9 cellular contexts compared by ENCODE assay signal in genomic region chr9:79574716-79575242, GRCh38. TPM values are rescaled to one million over a fixed set of nuclear protein-coding genes. Genes with fewer than 3 reads are reported as not detected.
A peak's percentile ranks its signal among the peaks of the same experiment; 100 is the strongest.
DNase-seq lines count a peak whose midpoint lies in the region; ATAC-seq and TF ChIP-seq lines count a peak whose summit lies in the region.
"Had no signal": no experiment of that assay in that cellular context is flagged by ENCODE, and none has a peak within 500 bp of the region (broad histone marks: within the 10 kb centered on the region; RNA-seq: fewer than 3 reads in every experiment).

No MANE protein-coding gene starts in this region.

- H3K4me3 ChIP-seq in BJ (ENCODE audit: low read depth, low read length) (peak overlapping the region; percentile 87), HUES48 (ENCODE audit: low read depth, low read length) (peak overlapping the region; percentile 88)

- CTCF ChIA-PET in BJ (lab: Yijun Ruan, JAX): interaction anchor here (1.2 kb wide), 1 partner anchor 8 kb away, joined by 3 read pairs; no protein-coding TSS in a partner anchor

- H3K4me3 Mint-ChIP-seq in dendritic cell treated with granulocyte-macrophage colony-stimulating factor and Interleukin-4, amounts not matched to agents 40 ng/mL and 50 ng/mL, for 4 days: peak overlapping the region; percentile 84
- peak overlapping the region; percentile 98 for H3K4me3 Mint-ChIP-seq in natural killer cell

- peaks cover 25% of the 10 kb centered on the region for H3K4me1 ChIP-seq in HUES48 (ENCODE audit: control insufficient read depth, insufficient read depth, low read length)

- no peak overlapping the region for H3K27ac Mint-ChIP-seq in dendritic cell treated with granulocyte-macrophage colony-stimulating factor and Interleukin-4, amounts not matched to agents 40 ng/mL and 50 ng/mL, for 4 days
- no peak overlapping the region for H3K27ac Mint-ChIP-seq in natural killer cell

- no peaks in the 10 kb centered on the region for H3K9me3 ChIP-seq in HUES48 (ENCODE audit: control insufficient read depth, insufficient read depth, low read length)

- TF ChIP-seq CTCF in BJ (IDR thresholded peaks at IDR 0.05; ENCODE audit: insufficient read depth, low read depth, low read length): no peak
- TF ChIP-seq CTCF in natural killer cell (IDR thresholded peaks at IDR 0.05): no peak

- peaks cover 10% of the 10 kb centered on the region for H3K27me3 Mint-ChIP-seq in dendritic cell treated with granulocyte-macrophage colony-stimulating factor and Interleukin-4, amounts not matched to agents 40 ng/mL and 50 ng/mL, for 4 days
- H3K27me3 Mint-ChIP-seq in natural killer cell (ENCODE audit: low read depth in 2 of 2): peaks cover 0 to 4% of the 10 kb centered on the region in 2 donors

- intact Hi-C loops in dendritic cell treated with granulocyte-macrophage colony-stimulating factor and Interleukin-4, amounts not matched to agents 40 ng/mL and 50 ng/mL, for 4 days (cut with micrococcal nuclease): loop anchor here (5.0 kb wide), 3 partner anchors 38 to 238 kb away; no protein-coding TSS in a partner anchor
- intact Hi-C loops in natural killer cell (cut with micrococcal nuclease): loop anchor here (10.0 kb wide), 1 partner anchor 310 kb away; no protein-coding TSS in a partner anchor

- POLR2A ChIA-PET in BJ (lab: Charles Lee): interaction anchor here (0.7 kb wide), 1 partner anchor 454 kb away, joined by 5 read pairs; no protein-coding TSS in a partner anchor

- no peak for ATAC-seq in natural killer cell
- ATAC-seq in GM21737 (IDR thresholded peaks at IDR 0.05; ENCODE audit: unreplicated experiment): no peak

- DNase-seq in BJ (ENCODE audit: low read depth): no peak
- DNase-seq in natural killer cell: no peak
- DNase-seq in amniotic stem cell (lab: John Stamatoyannopoulos, UW): no peak
- no peak for DNase-seq in islet precursor cell
- no peak for DNase-seq in D341Med (ENCODE audit: low spot score)
- DNase-seq: NCI-H1105 treated with DMSO at 0.1 percent for 48 hours had no signal

- H3K27ac ChIP-seq in HUES48 (ENCODE audit: low read depth, low read length): no peak overlapping the region

- H3K36me3 ChIP-seq in BJ (ENCODE audit: control insufficient read depth, insufficient read depth, low read length) (no peaks in the 10 kb centered on the region), HUES48 (ENCODE audit: control insufficient read depth, insufficient read depth, low read length) (peaks cover 26% of the 10 kb centered on the region)

- no peaks in the 10 kb centered on the region for H3K9me3 Mint-ChIP-seq in dendritic cell treated with granulocyte-macrophage colony-stimulating factor and Interleukin-4, amounts not matched to agents 40 ng/mL and 50 ng/mL, for 4 days
- no peaks in the 10 kb centered on the region for H3K9me3 Mint-ChIP-seq in natural killer cell

- peaks cover 55% of the 10 kb centered on the region for H3K36me3 Mint-ChIP-seq in dendritic cell treated with granulocyte-macrophage colony-stimulating factor and Interleukin-4, amounts not matched to agents 40 ng/mL and 50 ng/mL, for 4 days (ENCODE audit: low read depth)
- peaks cover 14% of the 10 kb centered on the region for H3K36me3 Mint-ChIP-seq in natural killer cell

- peaks cover 57% of the 10 kb centered on the region for H3K4me1 Mint-ChIP-seq in dendritic cell treated with granulocyte-macrophage colony-stimulating factor and Interleukin-4, amounts not matched to agents 40 ng/mL and 50 ng/mL, for 4 days (ENCODE audit: low read depth)
- peaks cover 67% of the 10 kb centered on the region in 2 donors for H3K4me1 Mint-ChIP-seq in natural killer cell

- no peaks in the 10 kb centered on the region for H3K27me3 ChIP-seq in BJ (ENCODE audit: control insufficient read depth, insufficient read depth, low read length)
- no peaks in the 10 kb centered on the region for H3K27me3 ChIP-seq in HUES48 (ENCODE audit: control insufficient read depth, insufficient read depth, low read length)

- 0 out of 2 replicates have a peak overlapping the region, but pooled peaks have one; percentile 14 for H3K9ac ChIP-seq in HUES48 (ENCODE audit: low read depth, low read length)

RNA-seq across cellular contexts. Expression of gene TLE4, which starts 3.0 kb away (rescaled TPM):
- 152 and 154 TPM in 2 replicates for polyA plus RNA-seq in BJ (2011; rRNA removed)
- polyA minus RNA-seq in BJ (2011; rRNA and poly(A)+ RNA removed): 262 and 397 TPM in 2 replicates
- 100 to 1,000 TPM; 214 to 240 (median 220) TPM for total RNA-seq in natural killer cell
